Comparison of ENCODE assay signal across 8 cellular contexts in the genomic region with DNA sequence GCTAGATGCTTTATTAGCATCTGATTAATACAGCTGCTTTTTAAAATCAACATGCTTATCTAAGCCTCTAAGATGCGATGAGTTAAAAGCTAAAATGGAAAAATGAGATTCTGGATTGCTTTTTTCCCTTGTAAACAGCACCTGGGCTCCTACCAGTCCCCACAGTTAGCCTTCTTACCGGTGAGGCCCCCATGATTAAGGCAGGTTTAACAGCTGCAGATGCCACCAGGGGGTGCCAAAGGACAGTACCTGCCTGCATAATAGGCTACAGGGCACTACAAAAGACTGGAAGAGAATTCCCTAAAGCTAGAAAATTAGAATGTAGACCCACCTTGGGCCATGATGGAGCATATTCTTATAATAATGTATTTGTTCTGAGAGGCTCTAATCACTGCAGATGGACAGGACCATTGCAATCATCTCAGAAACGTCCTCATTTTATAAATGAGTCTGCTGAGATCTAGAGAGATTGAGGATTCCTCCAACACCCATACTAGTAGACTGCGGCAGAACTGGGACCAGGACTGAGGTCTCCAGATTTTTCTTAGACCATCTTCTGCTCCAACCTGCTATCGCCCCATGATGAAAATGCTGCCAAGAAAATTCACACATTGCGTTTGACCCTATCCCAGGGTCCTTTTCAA.
A peak's percentile ranks its signal among the peaks of the same experiment; 100 is the strongest.
DNase-seq lines count a peak whose midpoint lies in the region; ATAC-seq lines count a peak whose summit lies in the region.

No MANE protein-coding gene starts in this region.

- H3K4me1 Mint-ChIP-seq in activated T-helper 17 cell treated with anti-CD3 and anti-CD28 coated beads, Interleukin-2, amount 50 U/mL, for 72 hours = no peaks in the 10 kb centered on the region

- ATAC-seq in GM21447 (IDR thresholded peaks at IDR 0.05; ENCODE audit: unreplicated experiment) = peak; percentile 73
- ATAC-seq in activated T-helper 17 cell treated with anti-CD3 and anti-CD28 coated beads, Interleukin-2, amount 50 U/mL, for 72 hours (replicated peaks) = peak; percentile 62

- H3K27me3 Mint-ChIP-seq in activated T-helper 17 cell treated with anti-CD3 and anti-CD28 coated beads, Interleukin-2, amount 50 U/mL, for 72 hours = peaks cover 27% of the 10 kb centered on the region

- H3K36me3 Mint-ChIP-seq in activated T-helper 17 cell treated with anti-CD3 and anti-CD28 coated beads, Interleukin-2, amount 50 U/mL, for 72 hours (ENCODE audit: low read depth) = no peaks in the 10 kb centered on the region

- peak; percentile 77 for DNase-seq in Daoy (ENCODE audit: low read depth)
- DNase-seq in HuH-7 (ENCODE audit: low spot score) = peak; percentile 64
- peak; percentile 51 for DNase-seq in RPMI7951 (ENCODE audit: low read depth)
- DNase-seq in germinal center (ENCODE audit: low spot score) = peak; percentile 47
- DNase-seq in posterior cingulate gyrus = peak in 7 of 10 donors; percentile 54 to 88 (median 57)
- no peak for DNase-seq in NCI-H2227 (lab: John Stamatoyannopoulos, UW; ENCODE audit: unreplicated experiment)

- no peaks in the 10 kb centered on the region for H3K9me3 Mint-ChIP-seq in activated T-helper 17 cell treated with anti-CD3 and anti-CD28 coated beads, Interleukin-2, amount 50 U/mL, for 72 hours

- no peak overlapping the region for H3K4me3 Mint-ChIP-seq in activated T-helper 17 cell treated with anti-CD3 and anti-CD28 coated beads, Interleukin-2, amount 50 U/mL, for 72 hours

- no peak overlapping the region for H3K27ac Mint-ChIP-seq in activated T-helper 17 cell treated with anti-CD3 and anti-CD28 coated beads, Interleukin-2, amount 50 U/mL, for 72 hours

- intact Hi-C loops in posterior cingulate gyrus (cut with DNase I) = loop anchor here (2.0 kb wide), 1 partner anchor 550 kb away; no protein-coding TSS in a partner anchor
